ENCODE assay signal across 10 cellular contexts in the genomic region with DNA sequence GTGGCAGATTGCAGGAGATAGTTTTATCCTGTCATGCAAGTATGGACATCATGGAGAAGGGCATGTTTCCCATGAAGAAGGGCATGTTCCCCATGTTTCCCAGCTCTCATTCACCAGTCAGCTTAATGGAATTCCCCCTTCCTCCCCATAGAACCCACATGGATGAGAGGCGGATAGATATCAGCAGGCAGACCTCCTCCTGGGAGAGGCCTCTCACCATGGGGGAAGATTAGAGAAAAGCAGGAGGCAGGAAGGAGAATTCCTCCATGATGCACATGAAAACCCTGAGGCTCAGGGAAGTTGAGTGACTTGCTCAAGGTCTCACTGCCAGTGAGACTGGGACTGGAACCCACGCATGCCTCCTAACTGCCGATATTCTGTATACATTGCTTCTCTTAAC.
DNase-seq lines count a peak whose midpoint lies in the region; ATAC-seq and TF ChIP-seq lines count a peak whose summit lies in the region.
"Had no signal": no experiment of that assay in that cellular context is flagged by ENCODE, and none has a peak within 500 bp of the region (broad histone marks: within the 10 kb centered on the region; RNA-seq: fewer than 3 reads in every experiment).

No MANE protein-coding gene starts in this region.

- H2AFZ ChIP-seq in mesenchymal stem cell (ENCODE audit: low read depth, low read length), result no peak overlapping the region
- H2AFZ ChIP-seq: parathyroid adenoma had no signal

- no peak overlapping the region for H3K18ac ChIP-seq in mesenchymal stem cell (ENCODE audit: low read depth in 1 of 2, low read length in 2 of 2)

- peaks cover 17% of the 10 kb centered on the region for H3K4me1 ChIP-seq in DOHH2 (ENCODE audit: control insufficient read depth, low read length)
- H3K4me1 ChIP-seq in mesenchymal stem cell (ENCODE audit: control insufficient read depth, insufficient read depth, low read depth, low read length), result peaks cover 28% of the 10 kb centered on the region

- no peak overlapping the region for H3K14ac ChIP-seq in mesenchymal stem cell (ENCODE audit: low read length in 2 of 2)

- H3K4me1 Mint-ChIP-seq in activated naive CD8-positive, alpha-beta T cell treated with anti-CD3 and anti-CD28 coated beads for 36 hours, result peaks cover 56% of the 10 kb centered on the region

- no peak overlapping the region for H2BK5ac ChIP-seq in mesenchymal stem cell (ENCODE audit: low read depth, low read length, poor library complexity, severe bottlenecking)

- DNase-seq in HS-5 (ENCODE audit: low read depth) (peak; percentile 24), mesenchymal stem cell (peak; percentile 72), NCI-H146 (lab: John Stamatoyannopoulos, UW) (no peak), H7 (no peak), KG1 (lab: John Stamatoyannopoulos, UW) (no peak)
- no peak for DNase-seq in activated naive CD8-positive, alpha-beta T cell treated with anti-CD3 and anti-CD28 coated beads for 36 hours
- DNase-seq: NCI-H2171 treated with DMSO at 0.1 percent for 48 hours had no signal

- H4K20me1 ChIP-seq in DOHH2 (ENCODE audit: control insufficient read depth, insufficient read depth, low read depth, low read length), result no peaks in the 10 kb centered on the region

- no peaks in the 10 kb centered on the region for H3F3A ChIP-seq in DOHH2 (ENCODE audit: control insufficient read depth, insufficient read depth)

- no peaks in the 10 kb centered on the region for H3K9me3 ChIP-seq in DOHH2 (ENCODE audit: control insufficient read depth, insufficient read depth, low read length)
- no peaks in the 10 kb centered on the region for H3K9me3 ChIP-seq in mesenchymal stem cell (ENCODE audit: control insufficient read depth, low read length)

- H4K91ac ChIP-seq in mesenchymal stem cell (ENCODE audit: low read length), result no peak overlapping the region

- H3K27ac Mint-ChIP-seq in activated naive CD8-positive, alpha-beta T cell treated with anti-CD3 and anti-CD28 coated beads for 36 hours, result peak overlapping the region; percentile 97

- no peak overlapping the region for H3K9ac ChIP-seq in mesenchymal stem cell (ENCODE audit: low read length)
- H3K9ac ChIP-seq: parathyroid adenoma had no signal

- H3K36me3 Mint-ChIP-seq in activated naive CD8-positive, alpha-beta T cell treated with anti-CD3 and anti-CD28 coated beads for 36 hours, result peaks cover 24% of the 10 kb centered on the region

- H3K27me3 Mint-ChIP-seq in activated naive CD8-positive, alpha-beta T cell treated with anti-CD3 and anti-CD28 coated beads for 36 hours, result no peaks in the 10 kb centered on the region

- H2BK12ac ChIP-seq in mesenchymal stem cell (ENCODE audit: low read length in 2 of 2), result no peak overlapping the region

- H3K79me2 ChIP-seq in DOHH2 (ENCODE audit: control insufficient read depth, low read length), result no peaks in the 10 kb centered on the region

- no peaks in the 10 kb centered on the region for H3K9me2 ChIP-seq in DOHH2 (replicated peaks; ENCODE audit: control insufficient read depth, low read length)

- peaks cover 10% of the 10 kb centered on the region for H3K79me1 ChIP-seq in mesenchymal stem cell (replicated peaks; ENCODE audit: low read length, poor library complexity, severe bottlenecking)

- H3K23ac ChIP-seq in mesenchymal stem cell (ENCODE audit: low read length in 2 of 2), result no peak overlapping the region

- no peak overlapping the region for H2BK15ac ChIP-seq in mesenchymal stem cell (ENCODE audit: low read depth, poor library complexity, severe bottlenecking)

- H3K27me3 ChIP-seq in DOHH2 (ENCODE audit: control insufficient read depth, low read length) (no peaks in the 10 kb centered on the region), mesenchymal stem cell (ENCODE audit: control insufficient read depth in 1 of 2, insufficient read depth in 1 of 2, low read length in 2 of 2) (no peaks in the 10 kb centered on the region), H7 (ENCODE audit: control insufficient read depth, insufficient read depth, low read length) (no peaks in the 10 kb centered on the region)

- ATAC-seq in HG03460 (IDR thresholded peaks at IDR 0.05; ENCODE audit: unreplicated experiment), result no peak

- H3K4me3 ChIP-seq in DOHH2 (ENCODE audit: low read length) (no peak overlapping the region), mesenchymal stem cell (ENCODE audit: insufficient read depth in 1 of 2, low read depth in 1 of 2, low read length in 2 of 2) (no peak overlapping the region), H7 (ENCODE audit: insufficient read depth, low read depth, low read length) (no peak overlapping the region)

- H2BK120ac ChIP-seq in mesenchymal stem cell (ENCODE audit: low read depth, low read length), result no peak overlapping the region

- H3K27ac ChIP-seq in DOHH2 (ENCODE audit: low read depth, low read length), result no peak overlapping the region
- peak overlapping the region; percentile 63 for H3K27ac ChIP-seq in mesenchymal stem cell (ENCODE audit: low read length, poor library complexity, severe bottlenecking)
- H3K27ac ChIP-seq: parathyroid adenoma had no signal

- H3K4me2 ChIP-seq in DOHH2 (ENCODE audit: low read length) (peak overlapping the region; percentile 63), mesenchymal stem cell (ENCODE audit: low read length, poor library complexity, severe bottlenecking) (no peak overlapping the region)

- no peak overlapping the region for H3K4ac ChIP-seq in mesenchymal stem cell (ENCODE audit: low read depth in 1 of 2, low read length in 2 of 2)

- WGBS in mesenchymal stem cell, result 80% methylated on average over 3 of the region's 3 CpGs

- no peak overlapping the region for H4K8ac ChIP-seq in mesenchymal stem cell (ENCODE audit: low read length)

- TF ChIP-seq CTCF in DOHH2 (IDR thresholded peaks at IDR 0.05; ENCODE audit: low read depth, low read length, poor library complexity, severe bottlenecking), result no peak

- H2AK5ac ChIP-seq in mesenchymal stem cell (ENCODE audit: low read length, severe bottlenecking), result no peak overlapping the region

- H3K4me3 Mint-ChIP-seq in activated naive CD8-positive, alpha-beta T cell treated with anti-CD3 and anti-CD28 coated beads for 36 hours, result peak overlapping the region; percentile 77

- H3K9me3 Mint-ChIP-seq in activated naive CD8-positive, alpha-beta T cell treated with anti-CD3 and anti-CD28 coated beads for 36 hours, result no peaks in the 10 kb centered on the region

- H3K36me3 ChIP-seq in DOHH2 (ENCODE audit: control insufficient read depth, low read length) (no peaks in the 10 kb centered on the region), mesenchymal stem cell (ENCODE audit: control insufficient read depth in 1 of 2, insufficient read depth in 2 of 2, low read depth in 1 of 2, low read length in 2 of 2) (peaks cover 0 to 3% of the 10 kb centered on the region in 2 experiments), H7 (replicated peaks; ENCODE audit: control insufficient read depth, insufficient read depth, low read length) (no peaks in the 10 kb centered on the region; the same call in 1 of the 2 replicates)

Comparison
In these comparisons a context has a peak if more than half of its experiments do, and no peak if none do; other contexts are left out.
1. DNase-seq: peak in HS-5 (single experiment) and mesenchymal stem cell (single experiment); none in activated naive CD8-positive, alpha-beta T cell treated with anti-CD3 and anti-CD28 coated beads for 36 hours (single experiment), NCI-H146 (single experiment), H7 (single experiment) and KG1 (single experiment).